12 cellular contexts compared by ENCODE assay signal in the genomic region with DNA sequence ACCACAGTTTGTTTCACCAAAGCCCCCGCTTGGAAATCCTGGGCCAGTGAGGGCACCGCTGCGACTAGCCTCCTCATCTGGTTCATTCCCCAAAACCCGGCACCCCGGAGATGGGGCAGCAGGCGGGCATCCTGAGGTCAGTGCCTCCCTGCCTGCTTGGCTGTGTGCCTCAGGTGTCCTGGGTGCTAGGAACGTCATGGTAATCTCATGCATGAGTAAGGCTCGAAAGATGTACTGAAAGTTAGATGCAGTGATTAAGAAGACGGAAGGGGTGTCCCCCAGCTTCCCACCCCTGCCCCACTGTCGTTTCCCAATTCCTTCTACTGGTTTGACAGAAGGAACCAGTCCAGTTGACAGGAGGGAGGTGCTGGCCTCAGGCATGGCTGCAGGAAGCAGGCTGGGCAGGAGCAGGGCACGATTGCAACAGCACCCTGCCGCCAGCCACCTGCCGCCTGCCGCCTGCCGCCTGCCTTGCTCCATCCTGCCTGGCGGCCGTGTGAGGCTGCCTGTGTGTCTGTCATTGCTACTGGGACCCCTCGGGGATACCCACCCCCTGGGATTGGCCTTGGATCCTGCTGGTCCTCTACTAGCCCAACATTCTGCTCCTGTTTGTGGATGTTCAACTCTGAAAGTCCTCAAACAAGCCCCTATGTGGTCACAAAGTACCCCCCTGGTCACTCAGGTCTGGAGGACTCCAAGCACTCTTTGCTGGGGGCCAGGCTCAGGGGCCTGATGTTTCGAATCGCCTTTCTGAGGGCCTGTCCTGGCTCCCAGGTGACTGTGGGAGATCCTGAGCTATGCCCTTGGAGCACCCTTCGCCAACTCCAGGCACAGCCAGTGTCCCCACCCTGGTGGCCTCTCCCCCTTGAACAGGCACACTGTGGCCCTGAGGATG.
A peak's percentile ranks its signal among the peaks of the same experiment; 100 is the strongest.
DNase-seq lines count a peak whose midpoint lies in the region; ATAC-seq and TF ChIP-seq lines count a peak whose summit lies in the region.
"Had no signal": no experiment of that assay in that cellular context is flagged by ENCODE, and none has a peak within 500 bp of the region (broad histone marks: within the 10 kb centered on the region; RNA-seq: fewer than 3 reads in every experiment).

No MANE protein-coding gene starts in this region.

- no peaks in the 10 kb centered on the region for H3K9me2 ChIP-seq in GM23248 (ENCODE audit: insufficient read depth)

- H3K36me3 Mint-ChIP-seq in activated CD4-positive, alpha-beta T cell treated with anti-CD3 and anti-CD28 coated beads for 36 hours (ENCODE audit: low read depth) = no peaks in the 10 kb centered on the region
- H3K36me3 Mint-ChIP-seq: mesothelial cell of epicardium had no signal

- peak; percentile 24 for DNase-seq in activated CD4-positive, alpha-beta T cell treated with anti-CD3 and anti-CD28 coated beads for 36 hours
- DNase-seq in activated CD4-positive, alpha-beta T cell treated with anti-CD3 and anti-CD28 coated beads, Interleukin-2, amount 50 U/mL, for 4 hours = no peak
- peak; percentile 37 for DNase-seq in RPMI8226
- peak; percentile 6 for DNase-seq in iPS-NIHi7 (ENCODE audit: extremely low spot score)
- no peak for DNase-seq in upper lobe of right lung
- DNase-seq in T-helper 1 cell = no peak
- no peak for DNase-seq in GM23248
- no peak for DNase-seq in NCI-H2107 (lab: John Stamatoyannopoulos, UW)
- DNase-seq: DND-41 had no signal

- intact Hi-C loops in activated CD4-positive, alpha-beta T cell treated with anti-CD3 and anti-CD28 coated beads for 36 hours (cut with DNase I, micrococcal nuclease) = loop anchor here in 1 of 2 experiments (5.0 kb wide), 1 partner anchor 52 kb away; no protein-coding TSS in a partner anchor
- intact Hi-C loops in upper lobe of right lung (cut with DNase I) = no loop called here

- peaks cover 3% of the 10 kb centered on the region for H3K4me1 Mint-ChIP-seq in activated CD4-positive, alpha-beta T cell treated with anti-CD3 and anti-CD28 coated beads for 36 hours

- no peaks in the 10 kb centered on the region for H3K4me1 ChIP-seq in upper lobe of right lung
- peaks cover 10% of the 10 kb centered on the region for H3K4me1 ChIP-seq in GM23248 (ENCODE audit: insufficient read depth)
- H3K4me1 ChIP-seq: parathyroid adenoma, upper lobe of left lung had no signal

- no peak for ATAC-seq in activated CD4-positive, alpha-beta T cell treated with anti-CD3 and anti-CD28 coated beads for 36 hours
- ATAC-seq in upper lobe of right lung = peak; percentile 54

- H3K27ac ChIP-seq in upper lobe of right lung = no peak overlapping the region
- no peak overlapping the region for H3K27ac ChIP-seq in GM23248
- H3K27ac ChIP-seq: parathyroid adenoma, upper lobe of left lung had no signal

- no peak overlapping the region for H3K4me2 ChIP-seq in GM23248 (ENCODE audit: unreplicated experiment)

- in situ Hi-C loops in GM23248 (cut with MboI) = no loop called here

- POLR2A ChIA-PET in activated CD4-positive, alpha-beta T cell treated with anti-CD3 and anti-CD28 coated beads for 36 hours (lab: Charles Lee) = no interaction called here

- H3F3A ChIP-seq in GM23248 (ENCODE audit: insufficient read depth) = no peaks in the 10 kb centered on the region

- H3K36me3 ChIP-seq in upper lobe of right lung = no peaks in the 10 kb centered on the region
- no peaks in the 10 kb centered on the region for H3K36me3 ChIP-seq in GM23248 (ENCODE audit: low read depth)
- H3K36me3 ChIP-seq: upper lobe of left lung had no signal

- no peak overlapping the region for H3K4me3 Mint-ChIP-seq in activated CD4-positive, alpha-beta T cell treated with anti-CD3 and anti-CD28 coated beads for 36 hours
- H3K4me3 Mint-ChIP-seq: mesothelial cell of epicardium had no signal

- WGBS in GM23248 (ENCODE audit: low coverage in 1 of 2, low lambda C conversion rate in 2 of 2, missing lambda C conversion rate in 2 of 2), 2 experiments = 83 to 87% methylated on average over 21 of the region's 21 CpGs

- H3K27me3 ChIP-seq in upper lobe of right lung = no peaks in the 10 kb centered on the region
- H3K27me3 ChIP-seq in GM23248 (replicated peaks; ENCODE audit: insufficient read depth) = no peaks in the 10 kb centered on the region
- H3K27me3 ChIP-seq: upper lobe of left lung had no signal

- no peak overlapping the region for H3K27ac Mint-ChIP-seq in activated CD4-positive, alpha-beta T cell treated with anti-CD3 and anti-CD28 coated beads for 36 hours
- H3K27ac Mint-ChIP-seq: mesothelial cell of epicardium had no signal

- H4K20me1 ChIP-seq in GM23248 (ENCODE audit: insufficient read depth) = no peaks in the 10 kb centered on the region

- H3K9ac ChIP-seq in GM23248 = no peak overlapping the region
- H3K9ac ChIP-seq: parathyroid adenoma had no signal

- no peaks in the 10 kb centered on the region for H3K9me3 Mint-ChIP-seq in activated CD4-positive, alpha-beta T cell treated with anti-CD3 and anti-CD28 coated beads for 36 hours (ENCODE audit: low read depth)

- no peak overlapping the region for H2AFZ ChIP-seq in GM23248
- H2AFZ ChIP-seq: parathyroid adenoma had no signal

- TF ChIP-seq CTCF in upper lobe of right lung (IDR thresholded peaks at IDR 0.05) = no peak

- H3K9me3 ChIP-seq in upper lobe of right lung = no peaks in the 10 kb centered on the region
- no peaks in the 10 kb centered on the region for H3K9me3 ChIP-seq in GM23248 (ENCODE audit: low read depth)
- H3K9me3 ChIP-seq: upper lobe of left lung had no signal

- no peaks in the 10 kb centered on the region for H3K79me2 ChIP-seq in GM23248 (ENCODE audit: insufficient read depth)
- H3K79me2 ChIP-seq: parathyroid adenoma had no signal

- H3K27me3 Mint-ChIP-seq in activated CD4-positive, alpha-beta T cell treated with anti-CD3 and anti-CD28 coated beads for 36 hours = peaks cover 3% of the 10 kb centered on the region

- H3K4me3 ChIP-seq in upper lobe of right lung (no peak overlapping the region), GM23248 (no peak overlapping the region)
- H3K4me3 ChIP-seq: upper lobe of left lung had no signal

- CTCF ChIA-PET in activated CD4-positive, alpha-beta T cell treated with anti-CD3 and anti-CD28 coated beads for 36 hours (lab: Charles Lee) = no interaction called here

Comparison
In these comparisons a context has a peak if more than half of its experiments do, and no peak if none do; other contexts are left out.
1. DNase-seq: peak in activated CD4-positive, alpha-beta T cell treated with anti-CD3 and anti-CD28 coated beads for 36 hours (single experiment), RPMI8226 (single experiment) and iPS-NIHi7 (single experiment); none in activated CD4-positive, alpha-beta T cell treated with anti-CD3 and anti-CD28 coated beads, Interleukin-2, amount 50 U/mL, for 4 hours (0 of 2), upper lobe of right lung (single experiment), T-helper 1 cell (0 of 5), GM23248 (single experiment) and NCI-H2107 (single experiment).